ENCODE assay signal across 18 cellular contexts in genomic region chr4:3711183-3712111, GRCh38. TPM values are rescaled to one million over a fixed set of nuclear protein-coding genes. Genes with fewer than 3 reads are reported as not detected.
"Had no signal": no experiment of that assay in that cellular context is flagged by ENCODE, and none has a peak within 500 bp of the region (broad histone marks: within the 10 kb centered on the region; RNA-seq: fewer than 3 reads in every experiment).

No MANE protein-coding gene starts in this region.

- H3K36me3 ChIP-seq: gastrocnemius medialis had no signal

- H3K36me3 Mint-ChIP-seq: activated naive CD4-positive, alpha-beta T cell treated with anti-CD3 and anti-CD28 coated beads, Interleukin-2, amount 10 ng/mL, durations not matched to agents 7 days and 5 days; brain; stimulated activated memory B cell treated with anti-CD40 and anti-IgM and Interleukin-4, amounts not matched to agents 10 μg/mL and 1 μg/mL and 100 μg/mL, for 72 hours had no signal

- H3K9me3 ChIP-seq: gastrocnemius medialis had no signal

- H3K27ac Mint-ChIP-seq: activated CD4-positive, alpha-beta T cell treated with anti-CD3 and anti-CD28 coated beads, Interleukin-2, amount 10 ng/mL, durations not matched to agents 24 days and 14 days; activated CD8-positive, alpha-beta T cell treated with anti-CD3 and anti-CD28 coated beads for 36 hours; activated naive CD4-positive, alpha-beta T cell treated with anti-CD3 and anti-CD28 coated beads, Interleukin-2, amount 10 ng/mL, durations not matched to agents 7 days and 5 days; activated naive CD8-positive, alpha-beta T cell treated with anti-CD3 and anti-CD28 coated beads, Interleukin-2, amount 50 U/mL, for 24 hours; activated T-helper 17 cell treated with anti-CD3 and anti-CD28 coated beads, Interleukin-2, amount 50 U/mL, for 72 hours; progenitor cell of endocrine pancreas; stimulated activated memory B cell treated with anti-CD40 and anti-IgM and Interleukin-4, amounts not matched to agents 10 μg/mL and 1 μg/mL and 100 μg/mL, for 72 hours; T-helper 1 cell treated with Interleukin-12 subunit alpha and Interleukin-12 subunit beta and Interleukin-4 antibody, amounts not matched to agents 30 μg/mL and 1 μg/mL, for 36 hours had no signal

- H3K27me3 Mint-ChIP-seq: activated CD4-positive, alpha-beta T cell treated with anti-CD3 and anti-CD28 coated beads, Interleukin-2, amount 10 ng/mL, durations not matched to agents 24 days and 14 days; activated naive CD4-positive, alpha-beta T cell treated with anti-CD3 and anti-CD28 coated beads, Interleukin-2, amount 10 ng/mL, durations not matched to agents 7 days and 5 days; brain had no signal

- ATAC-seq: activated CD8-positive, alpha-beta T cell treated with anti-CD3 and anti-CD28 coated beads for 36 hours; activated naive CD8-positive, alpha-beta T cell treated with anti-CD3 and anti-CD28 coated beads, Interleukin-2, amount 50 U/mL, for 24 hours; activated T-helper 17 cell treated with anti-CD3 and anti-CD28 coated beads, Interleukin-2, amount 50 U/mL, for 72 hours; esophagus mucosa; gastrocnemius medialis; stimulated activated memory B cell treated with anti-CD40 and anti-IgM and Interleukin-4, amounts not matched to agents 10 μg/mL and 1 μg/mL and 100 μg/mL, for 72 hours had no signal

- H3K4me1 ChIP-seq: gastrocnemius medialis had no signal

- H3K4me1 Mint-ChIP-seq: activated CD4-positive, alpha-beta T cell treated with anti-CD3 and anti-CD28 coated beads, Interleukin-2, amount 10 ng/mL, durations not matched to agents 24 days and 14 days; activated naive CD4-positive, alpha-beta T cell treated with anti-CD3 and anti-CD28 coated beads, Interleukin-2, amount 10 ng/mL, durations not matched to agents 7 days and 5 days; activated naive CD8-positive, alpha-beta T cell treated with anti-CD3 and anti-CD28 coated beads, Interleukin-2, amount 50 U/mL, for 24 hours; activated T-helper 17 cell treated with anti-CD3 and anti-CD28 coated beads, Interleukin-2, amount 50 U/mL, for 72 hours had no signal

- H3K27ac ChIP-seq: gastrocnemius medialis had no signal

- H3K4me3 Mint-ChIP-seq: activated CD4-positive, alpha-beta T cell treated with anti-CD3 and anti-CD28 coated beads, Interleukin-2, amount 10 ng/mL, durations not matched to agents 24 days and 14 days; activated CD8-positive, alpha-beta T cell treated with anti-CD3 and anti-CD28 coated beads for 36 hours; activated naive CD4-positive, alpha-beta T cell treated with anti-CD3 and anti-CD28 coated beads, Interleukin-2, amount 10 ng/mL, durations not matched to agents 7 days and 5 days; activated naive CD8-positive, alpha-beta T cell treated with anti-CD3 and anti-CD28 coated beads, Interleukin-2, amount 50 U/mL, for 24 hours; activated T-helper 17 cell treated with anti-CD3 and anti-CD28 coated beads, Interleukin-2, amount 50 U/mL, for 72 hours; brain; nephron; stimulated activated memory B cell treated with anti-CD40 and anti-IgM and Interleukin-4, amounts not matched to agents 10 μg/mL and 1 μg/mL and 100 μg/mL, for 72 hours; T-helper 1 cell treated with Interleukin-12 subunit alpha and Interleukin-12 subunit beta and Interleukin-4 antibody, amounts not matched to agents 30 μg/mL and 1 μg/mL, for 36 hours had no signal

- H3K9me3 Mint-ChIP-seq: activated CD4-positive, alpha-beta T cell treated with anti-CD3 and anti-CD28 coated beads, Interleukin-2, amount 10 ng/mL, durations not matched to agents 24 days and 14 days; activated CD8-positive, alpha-beta T cell treated with anti-CD3 and anti-CD28 coated beads for 36 hours; activated naive CD4-positive, alpha-beta T cell treated with anti-CD3 and anti-CD28 coated beads, Interleukin-2, amount 10 ng/mL, durations not matched to agents 7 days and 5 days; activated naive CD8-positive, alpha-beta T cell treated with anti-CD3 and anti-CD28 coated beads, Interleukin-2, amount 50 U/mL, for 24 hours; activated T-helper 17 cell treated with anti-CD3 and anti-CD28 coated beads, Interleukin-2, amount 50 U/mL, for 72 hours; nephron; stimulated activated memory B cell treated with anti-CD40 and anti-IgM and Interleukin-4, amounts not matched to agents 10 μg/mL and 1 μg/mL and 100 μg/mL, for 72 hours; T-helper 1 cell treated with Interleukin-12 subunit alpha and Interleukin-12 subunit beta and Interleukin-4 antibody, amounts not matched to agents 30 μg/mL and 1 μg/mL, for 36 hours had no signal

- DNase-seq: activated CD4-positive, alpha-beta T cell treated with anti-CD3 and anti-CD28 coated beads, Interleukin-2, amount 10 ng/mL, durations not matched to agents 24 days and 14 days; activated CD8-positive, alpha-beta T cell treated with anti-CD3 and anti-CD28 coated beads for 36 hours; activated naive CD4-positive, alpha-beta T cell treated with anti-CD3 and anti-CD28 coated beads, Interleukin-2, amount 10 ng/mL, durations not matched to agents 7 days and 5 days; activated naive CD8-positive, alpha-beta T cell treated with anti-CD3 and anti-CD28 coated beads, Interleukin-2, amount 50 U/mL, for 24 hours; activated T-cell treated with anti-CD3 and anti-CD28 coated beads, Interleukin-2, amount 50 U/mL, for 1 hour; central memory CD4-positive, alpha-beta T cell; effector CD4-positive, alpha-beta T cell; gastrocnemius medialis; small intestine; stimulated activated CD4-positive, alpha-beta T cell treated with anti-CD3 and anti-CD28 coated beads, Interleukin-4, amount 100 ng/mL, for 4 hours had no signal

- FAIRE-seq: keratinocyte, small intestine had no signal

- H3K4me3 ChIP-seq: gastrocnemius medialis had no signal

RNA-seq across cellular contexts. Expression of gene ADRA2C, which starts 54.7 kb away (rescaled TPM):
- total RNA-seq: activated CD4-positive, alpha-beta T cell treated with anti-CD3 and anti-CD28 coated beads, Interleukin-2, amount 10 ng/mL, durations not matched to agents 24 days and 14 days; activated T-helper 17 cell treated with anti-CD3 and anti-CD28 coated beads, Interleukin-2, amount 50 U/mL, for 72 hours had no signal
